32 cellular contexts compared by ENCODE assay signal in the genomic region with DNA sequence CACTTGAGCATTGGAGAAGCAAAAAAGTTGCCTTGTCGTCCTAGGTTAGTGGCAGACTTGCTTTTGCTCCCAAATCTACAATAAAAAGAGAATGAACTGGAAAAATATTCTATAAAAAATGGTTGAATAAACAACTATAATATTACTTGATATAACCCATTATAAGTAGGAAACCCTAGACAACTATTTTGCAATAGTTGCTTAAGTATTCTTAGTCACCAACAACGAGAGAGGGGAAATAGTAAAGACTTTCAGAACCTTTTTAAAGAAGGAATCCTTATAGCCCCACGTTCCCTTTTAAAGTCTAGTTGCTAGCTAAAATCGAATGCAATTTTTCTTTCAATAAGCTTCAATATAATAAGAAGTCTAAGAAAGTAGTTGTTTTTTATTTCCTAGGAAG. TPM values are rescaled to one million over a fixed set of nuclear protein-coding genes. Genes with fewer than 3 reads are reported as not detected.
DNase-seq lines count a peak whose midpoint lies in the region; ATAC-seq and TF ChIP-seq lines count a peak whose summit lies in the region.
"Had no signal": no experiment of that assay in that cellular context is flagged by ENCODE, and none has a peak within 500 bp of the region (broad histone marks: within the 10 kb centered on the region; RNA-seq: fewer than 3 reads in every experiment).

No MANE protein-coding gene starts in this region.

- TF ChIP-seq CTCF in AG10803 (conservative IDR thresholded peaks at IDR 0.05; ENCODE audit: low read length) (no peak), lower lobe of right lung (IDR thresholded peaks at IDR 0.05) (no peak), type B pancreatic cell (conservative IDR thresholded peaks at IDR 0.05) (no peak)

- no peaks in the 10 kb centered on the region for H3K9me3 ChIP-seq in lower lobe of right lung
- H3K9me3 ChIP-seq: esophagus muscularis mucosa, HAP-1, pancreas, Peyer's patch, upper lobe of left lung had no signal

- peaks cover 25% of the 10 kb centered on the region for H3K36me3 ChIP-seq in lower lobe of right lung
- H3K36me3 ChIP-seq: pancreas had no signal

- no peak overlapping the region for H3K4me3 ChIP-seq in AG10803 (ENCODE audit: low read length)
- no peak overlapping the region for H3K4me3 ChIP-seq in lower lobe of right lung
- H3K4me3 ChIP-seq: esophagus muscularis mucosa, HAP-1, pancreas, Peyer's patch, upper lobe of left lung had no signal

- H3K9me3 Mint-ChIP-seq in type B pancreatic cell: no peaks in the 10 kb centered on the region
- H3K9me3 Mint-ChIP-seq: activated naive CD4-positive, alpha-beta T cell treated with anti-CD3 and anti-CD28 coated beads for 36 hours; activated T-cell treated with anti-CD3 and anti-CD28 coated beads, Interleukin-2, amount 50 U/mL, for 4 hours; CD4-positive, alpha-beta memory T cell; central memory CD8-positive, alpha-beta T cell; naive thymus-derived CD4-positive, alpha-beta T cell; T-helper 1 cell treated with Interleukin-12 subunit alpha and Interleukin-12 subunit beta and Interleukin-4 antibody, amounts not matched to agents 30 μg/mL and 1 μg/mL, for 36 hours had no signal

- intact Hi-C loops in lower lobe of right lung (cut with DNase I): no loop called here

- no peak overlapping the region for H3K27ac Mint-ChIP-seq in type B pancreatic cell
- H3K27ac Mint-ChIP-seq: activated naive CD4-positive, alpha-beta T cell treated with anti-CD3 and anti-CD28 coated beads for 36 hours; CD4-positive, alpha-beta memory T cell; naive thymus-derived CD4-positive, alpha-beta T cell; T-helper 1 cell treated with Interleukin-12 subunit alpha and Interleukin-12 subunit beta and Interleukin-4 antibody, amounts not matched to agents 30 μg/mL and 1 μg/mL, for 36 hours had no signal

- H3K4me1 ChIP-seq in lower lobe of right lung: peaks cover 12% of the 10 kb centered on the region
- H3K4me1 ChIP-seq: HAP-1, pancreas, Peyer's patch had no signal

- H3K27me3 ChIP-seq in lower lobe of right lung (ENCODE audit: low read depth): no peaks in the 10 kb centered on the region
- H3K27me3 ChIP-seq: esophagus muscularis mucosa, pancreas, Peyer's patch, upper lobe of left lung had no signal

- DNase-seq in AG10803 (ENCODE audit: low read depth) (peak; percentile 30), MV-4-11 (lab: John Stamatoyannopoulos, UW) (peak; percentile 75), dedifferentiated amniotic fluid mesenchymal stem cell (ENCODE audit: extremely low spot score) (peak; percentile 20), lower lobe of right lung (no peak), type B pancreatic cell (ENCODE audit: extremely low spot score, unreplicated experiment) (no peak), KG1 (lab: John Stamatoyannopoulos, UW) (no peak)
- no peak for DNase-seq in NK-92 treated with Interleukin-12 subunit alpha and Interleukin-12 subunit beta, amount 100 ng/mL, for 24 hours (lab: John Stamatoyannopoulos, UW)
- DNase-seq: activated CD4-positive, alpha-beta T cell treated with anti-CD3 and anti-CD28 coated beads for 4 hours; activated naive CD4-positive, alpha-beta T cell treated with anti-CD3 and anti-CD28 coated beads for 36 hours; activated T-cell treated with anti-CD3 and anti-CD28 coated beads, Interleukin-2, amount 50 U/mL, for 4 hours; anterior cingulate cortex; CD4-positive, alpha-beta memory T cell; effector CD8-positive, alpha-beta T cell; glutamatergic neuron; naive thymus-derived CD4-positive, alpha-beta T cell; NCI-H1092; NCI-H2029 treated with DMSO at 0.1 percent for 48 hours; NCI-H226; pancreas; Peyer's patch; right cardiac atrium; stimulated activated CD8-positive, alpha-beta memory T cell treated with anti-CD3 and anti-CD28 coated beads, Interleukin-4, amount 100 ng/mL, for 48 hours had no signal

- H3K4me3 Mint-ChIP-seq in type B pancreatic cell: no peak overlapping the region
- H3K4me3 Mint-ChIP-seq: activated naive CD4-positive, alpha-beta T cell treated with anti-CD3 and anti-CD28 coated beads for 36 hours; activated T-cell treated with anti-CD3 and anti-CD28 coated beads, Interleukin-2, amount 50 U/mL, for 4 hours; CD4-positive, alpha-beta memory T cell; central memory CD8-positive, alpha-beta T cell; naive thymus-derived CD4-positive, alpha-beta T cell; T-helper 1 cell treated with Interleukin-12 subunit alpha and Interleukin-12 subunit beta and Interleukin-4 antibody, amounts not matched to agents 30 μg/mL and 1 μg/mL, for 36 hours had no signal

- peaks cover 6% of the 10 kb centered on the region for H3K4me1 Mint-ChIP-seq in type B pancreatic cell (ENCODE audit: unreplicated experiment)
- H3K4me1 Mint-ChIP-seq: CD4-positive, alpha-beta memory T cell; central memory CD8-positive, alpha-beta T cell had no signal

- peaks cover 37% of the 10 kb centered on the region for H3K36me3 Mint-ChIP-seq in type B pancreatic cell

- H3K27ac ChIP-seq in lower lobe of right lung: no peak overlapping the region
- H3K27ac ChIP-seq: esophagus muscularis mucosa, pancreas, Peyer's patch had no signal

- ATAC-seq in lower lobe of right lung (peak; percentile 54 to 72), HG02623 (IDR thresholded peaks at IDR 0.05; ENCODE audit: unreplicated experiment) (no peak)
- ATAC-seq: activated T-cell treated with anti-CD3 and anti-CD28 coated beads, Interleukin-2, amount 50 U/mL, for 4 hours; naive thymus-derived CD4-positive, alpha-beta T cell; pancreas; right cardiac atrium had no signal

- H3K27me3 Mint-ChIP-seq in type B pancreatic cell: no peaks in the 10 kb centered on the region
- H3K27me3 Mint-ChIP-seq: CD4-positive, alpha-beta memory T cell; central memory CD8-positive, alpha-beta T cell; naive thymus-derived CD4-positive, alpha-beta T cell had no signal

RNA-seq across cellular contexts. Expression of a gene that starts 17.5 kb away (rescaled TPM):
- 0.09 TPM for total RNA-seq in lower lobe of right lung
- total RNA-seq in type B pancreatic cell (ENCODE audit: low replicate concordance): 0.22 TPM in 1 of 2 replicates, not detected in the other
- total RNA-seq: A673; activated CD8-positive, alpha-beta memory T cell treated with anti-CD3 and anti-CD28 coated beads for 36 hours; activated naive CD4-positive, alpha-beta T cell treated with anti-CD3 and anti-CD28 coated beads for 36 hours; activated T-cell treated with anti-CD3 and anti-CD28 coated beads, Interleukin-2, amount 50 U/mL, for 4 hours; CD4-positive, alpha-beta memory T cell; mesenteric fat pad; naive thymus-derived CD4-positive, alpha-beta T cell; Peyer's patch had no signal

RNA-seq across cellular contexts. Expression of a gene that starts 28.6 kb away (rescaled TPM):
- total RNA-seq in lower lobe of right lung (6.4 TPM), type B pancreatic cell (ENCODE audit: low replicate concordance) (0.95 and 0.97 TPM in 2 replicates)
- total RNA-seq: A673; activated CD8-positive, alpha-beta memory T cell treated with anti-CD3 and anti-CD28 coated beads for 36 hours; activated naive CD4-positive, alpha-beta T cell treated with anti-CD3 and anti-CD28 coated beads for 36 hours; activated T-cell treated with anti-CD3 and anti-CD28 coated beads, Interleukin-2, amount 50 U/mL, for 4 hours; CD4-positive, alpha-beta memory T cell; mesenteric fat pad; naive thymus-derived CD4-positive, alpha-beta T cell; Peyer's patch; SK-MEL-5 had no signal

RNA-seq across cellular contexts. Expression of a gene that starts 35.0 kb away (rescaled TPM):
- total RNA-seq in lower lobe of right lung (13.7 TPM), type B pancreatic cell (ENCODE audit: low replicate concordance) (32.4 and 70.6 TPM in 2 replicates)

RNA-seq across cellular contexts. Expression of a gene that starts 39.7 kb away (rescaled TPM):
- total RNA-seq in lower lobe of right lung (not detected), type B pancreatic cell (ENCODE audit: low replicate concordance) (0.55 TPM in 1 of 2 replicates, not detected in the other)
- total RNA-seq: A673; activated CD8-positive, alpha-beta memory T cell treated with anti-CD3 and anti-CD28 coated beads for 36 hours; activated naive CD4-positive, alpha-beta T cell treated with anti-CD3 and anti-CD28 coated beads for 36 hours; activated T-cell treated with anti-CD3 and anti-CD28 coated beads, Interleukin-2, amount 50 U/mL, for 4 hours; CD4-positive, alpha-beta memory T cell; esophagus muscularis mucosa; mesenteric fat pad; naive thymus-derived CD4-positive, alpha-beta T cell; Peyer's patch; SK-MEL-5 had no signal

Comparison
In these comparisons a context has a peak if more than half of its experiments do, and no peak if none do; other contexts are left out.
1. DNase-seq: peak in AG10803 (single experiment), MV-4-11 (single experiment) and dedifferentiated amniotic fluid mesenchymal stem cell (single experiment); none in lower lobe of right lung (single experiment), type B pancreatic cell (single experiment), NK-92 treated with Interleukin-12 subunit alpha and Interleukin-12 subunit beta, amount 100 ng/mL, for 24 hours (single experiment) and KG1 (single experiment).